8 cellular contexts compared by ENCODE assay signal in genomic region chr7:152145853-152146466, GRCh38.
A peak's percentile ranks its signal among the peaks of the same experiment; 100 is the strongest.
DNase-seq lines count a peak whose midpoint lies in the region; ATAC-seq and TF ChIP-seq lines count a peak whose summit lies in the region.

No MANE protein-coding gene starts in this region.

- TF ChIP-seq CTCF in SK-N-SH (IDR thresholded peaks at IDR 0.05) = peak; percentile 96
- peak; percentile 33 to 80 (median 64) for TF ChIP-seq CTCF in dorsolateral prefrontal cortex (IDR thresholded peaks at IDR 0.05 in 54 of 56, conservative IDR thresholded peaks at IDR 0.05 in 2 of 56; ENCODE audit: low read depth in 1 of 56, partially characterized antibody in 56 of 56)

- H3K36me3 ChIP-seq in SK-N-SH (replicated peaks in 1 of 2; ENCODE audit: control insufficient read depth in 1 of 2, insufficient read depth in 2 of 2, low read length in 1 of 2) = peaks cover 82 to 87% of the 10 kb centered on the region in 2 experiments

- H3K9me3 Mint-ChIP-seq in memory B cell = no peaks in the 10 kb centered on the region

- H3K4me1 ChIP-seq in SK-N-SH (ENCODE audit: control insufficient read depth in 1 of 2, insufficient read depth in 2 of 2, low read depth in 1 of 2, low read length in 1 of 2) = peaks cover 15 to 25% of the 10 kb centered on the region in 2 experiments

- H3K36me3 Mint-ChIP-seq in memory B cell = peaks cover 37% of the 10 kb centered on the region

- no peaks in the 10 kb centered on the region for H3K9me2 ChIP-seq in SK-N-SH

- H3K9ac ChIP-seq in SK-N-SH = no peak overlapping the region

- no peaks in the 10 kb centered on the region for H3K4me1 Mint-ChIP-seq in memory B cell

- peak; percentile 76 for TF ChIP-seq RAD21 in SK-N-SH (IDR thresholded peaks at IDR 0.05; ENCODE audit: low read length)

- peak in 1 of 2 experiments; percentile 69; a peak in 1 of 4 replicates for TF ChIP-seq EP300 in SK-N-SH (IDR thresholded peaks at IDR 0.05; ENCODE audit: borderline replicate concordance in 1 of 2, low read depth in 1 of 2, low read length in 1 of 2)

- peak overlapping the region; percentile 22; the same call in 1 of the 2 replicates for H3K4me2 ChIP-seq in SK-N-SH

- POLR2A ChIA-PET in SK-N-SH (lab: Yijun Ruan, JAX) = no interaction called here

- peak overlapping the region; percentile 28 for H3K27ac Mint-ChIP-seq in memory B cell

- no peaks in the 10 kb centered on the region for H3K27me3 Mint-ChIP-seq in memory B cell

- peak; percentile 44 for ATAC-seq in memory B cell (ENCODE audit: low read depth)
- no peak for ATAC-seq in HG03342 (IDR thresholded peaks at IDR 0.05; ENCODE audit: unreplicated experiment)

- CTCF ChIA-PET in SK-N-SH (lab: Yijun Ruan, JAX) = interaction anchor here (0.6 to 3.9 kb wide), 18 partner anchors 8 to 563 kb away, joined by 3 to 35 read pairs (median 3); no protein-coding TSS in a partner anchor

- DNase-seq in NCI-H1105 treated with DMSO at 0.1 percent for 48 hours (lab: John Stamatoyannopoulos, UW) = peak; percentile 28
- DNase-seq in NCI-H1105 (lab: John Stamatoyannopoulos, UW) = no peak
- peak; percentile 4 for DNase-seq in HS-5 (ENCODE audit: low read depth)
- DNase-seq in SK-N-SH = peak; percentile 62
- peak in 1 of 10 donors; percentile 25 for DNase-seq in dorsolateral prefrontal cortex
- no peak for DNase-seq in memory B cell (ENCODE audit: low spot score in 2 of 2)
- no peak for DNase-seq in ureter (ENCODE audit: low spot score)

- H3K4me3 ChIP-seq in SK-N-SH (ENCODE audit: low read depth in 2 of 2, low read length in 1 of 2) = no peak overlapping the region; a peak in 1 of 4 replicates
- H3K4me3 ChIP-seq in dorsolateral prefrontal cortex = no peak overlapping the region

- H3K27me3 ChIP-seq in SK-N-SH (ENCODE audit: insufficient read depth) (no peaks in the 10 kb centered on the region), dorsolateral prefrontal cortex (no peaks in the 10 kb centered on the region)

- intact Hi-C loops in dorsolateral prefrontal cortex (cut with DNase I) = no loop called here

- H3K27ac ChIP-seq in SK-N-SH (ENCODE audit: low read depth in 2 of 2, low read length in 1 of 2) = peak overlapping the region; percentile 9 to 63; a peak in 3 of 4 replicates
- peak overlapping the region in 6 of 59 donors; percentile 11 to 21 (median 20) for H3K27ac ChIP-seq in dorsolateral prefrontal cortex

- H3K9me3 ChIP-seq in SK-N-SH = no peaks in the 10 kb centered on the region

- H3K4me3 Mint-ChIP-seq in memory B cell = no peak overlapping the region

- H3K79me2 ChIP-seq in SK-N-SH (ENCODE audit: insufficient read depth) = no peaks in the 10 kb centered on the region

- H2AFZ ChIP-seq in SK-N-SH (ENCODE audit: low read depth) = no peak overlapping the region

- peaks cover 61% of the 10 kb centered on the region for H4K20me1 ChIP-seq in SK-N-SH (ENCODE audit: insufficient read depth)

- H3F3A ChIP-seq in SK-N-SH (replicated peaks; ENCODE audit: insufficient read depth) = peaks cover 23% of the 10 kb centered on the region

- 77% methylated on average over 4 of the region's 4 CpGs for WGBS in SK-N-SH (ENCODE audit: low lambda C conversion rate)

TF ChIP-seq in SK-N-SH, 30 proteins besides CTCF, POLR2A, EP300 and RAD21 (continues in another document):
- TF ChIP-seq YY1 (IDR thresholded peaks at IDR 0.05; ENCODE audit: low read depth) (no peak), RXRA (IDR thresholded peaks at IDR 0.05; ENCODE audit: borderline replicate concordance, low read depth) (no peak), POLR2AphosphoS5 (IDR thresholded peaks at IDR 0.05; ENCODE audit: low read depth, low read length) (no peak), TAF1 (IDR thresholded peaks at IDR 0.05; ENCODE audit: borderline replicate concordance, low read depth, low read length) (no peak), TCF12 (IDR thresholded peaks at IDR 0.05) (peak; percentile 77), ELF1 (IDR thresholded peaks at IDR 0.05) (no peak), USF1 (IDR thresholded peaks at IDR 0.05; ENCODE audit: borderline replicate concordance, low read depth) (no peak), GABPA (IDR thresholded peaks at IDR 0.05; ENCODE audit: low read depth) (no peak), MXI1 (IDR thresholded peaks at IDR 0.05; ENCODE audit: low read depth, low read length) (no peak), IRF3 (IDR thresholded peaks at IDR 0.05; ENCODE audit: low read depth, low read length) (no peak), JUND (IDR thresholded peaks at IDR 0.05) (peak; percentile 67), SMC3 (IDR thresholded peaks at IDR 0.05; ENCODE audit: low read depth, low read length) (peak; percentile 61), REST (IDR thresholded peaks at IDR 0.05; ENCODE audit: low read depth, low read length) (no peak), TEAD4 (IDR thresholded peaks at IDR 0.05; ENCODE audit: borderline replicate concordance, insufficient read depth) (peak; percentile 63; the same call in 1 of the 2 replicates), SIN3A (IDR thresholded peaks at IDR 0.05; ENCODE audit: borderline replicate concordance, low read depth, low read length) (no peak), CHD2 (IDR thresholded peaks at IDR 0.05; ENCODE audit: low read length, partially characterized antibody) (peak; percentile 20), GATA2 (CRISPR knock-in tag; IDR thresholded peaks at IDR 0.05) (no peak), ZBTB33 (IDR thresholded peaks at IDR 0.05; ENCODE audit: borderline replicate concordance, low read depth) (no peak), MAX (IDR thresholded peaks at IDR 0.05; ENCODE audit: low read depth) (no peak), RFX5 (IDR thresholded peaks at IDR 0.05; ENCODE audit: low read length) (no peak), FOXM1 (IDR thresholded peaks at IDR 0.05; ENCODE audit: low read depth) (no peak), NFIC (IDR thresholded peaks at IDR 0.05; ENCODE audit: borderline replicate concordance) (peak; percentile 91)

Comparison
In these comparisons a context has a peak if more than half of its experiments do, and no peak if none do; other contexts are left out.
1. DNase-seq: peak in NCI-H1105 treated with DMSO at 0.1 percent for 48 hours (single experiment), HS-5 (single experiment) and SK-N-SH (single experiment); none in NCI-H1105 (single experiment), memory B cell (0 of 2) and ureter (single experiment).